Comparison of ENCODE assay signal across 32 cellular contexts in genomic region chr18:37188016-37188791, GRCh38.
A peak's percentile ranks its signal among the peaks of the same experiment; 100 is the strongest.
DNase-seq lines count a peak whose midpoint lies in the region; ATAC-seq, FAIRE-seq and TF ChIP-seq lines count a peak whose summit lies in the region.
"Had no signal": no experiment of that assay in that cellular context is flagged by ENCODE, and none has a peak within 500 bp of the region (broad histone marks: within the 10 kb centered on the region; RNA-seq: fewer than 3 reads in every experiment).

No MANE protein-coding gene starts in this region.

- H3K27ac Mint-ChIP-seq in astrocyte (ENCODE audit: unreplicated experiment), result no peak overlapping the region
- H3K27ac Mint-ChIP-seq in stimulated activated effector memory CD8-positive, alpha-beta T cell treated with anti-CD3 and anti-CD28 coated beads, Interleukin-12 subunit alpha, Interleukin-12 subunit beta, amount 100 ng/mL, for 72 hours, result no peak overlapping the region
- H3K27ac Mint-ChIP-seq: activated CD4-positive, alpha-beta memory T cell treated with anti-CD3 and anti-CD28 coated beads for 36 hours; activated naive CD8-positive, alpha-beta T cell; B cell; CD8-positive, alpha-beta memory T cell; mesothelial cell of epicardium; natural killer cell treated with Interleukin-12 subunit alpha and Interleukin-12 subunit beta and Interleukin-15 and Interleukin-18, amount 100 ng/mL, for 72 hours; stimulated activated naive CD8-positive, alpha-beta T cell treated with anti-CD3 and anti-CD28 coated beads, Interleukin-15, Interleukin-2, amounts not matched to agents 100 ng/mL and 50 ng/mL, for 24 hours had no signal

- no peak overlapping the region for H3K4me2 ChIP-seq in astrocyte (ENCODE audit: low read length)

- no peak overlapping the region for H3K4me3 ChIP-seq in astrocyte (ENCODE audit: insufficient read depth, low read depth, low read length)
- H3K4me3 ChIP-seq: HAP-1, left lung, pancreas, tibial artery had no signal

- H3K79me2 ChIP-seq in astrocyte (ENCODE audit: insufficient read depth, low read length), result no peaks in the 10 kb centered on the region

- no peak overlapping the region for H3K9ac ChIP-seq in astrocyte (ENCODE audit: low read length)

- H3K4me1 Mint-ChIP-seq in astrocyte (ENCODE audit: low read depth, unreplicated experiment), result no peaks in the 10 kb centered on the region
- H3K4me1 Mint-ChIP-seq in stimulated activated effector memory CD8-positive, alpha-beta T cell treated with anti-CD3 and anti-CD28 coated beads, Interleukin-12 subunit alpha, Interleukin-12 subunit beta, amount 100 ng/mL, for 72 hours, result no peaks in the 10 kb centered on the region
- H3K4me1 Mint-ChIP-seq: B cell; CD8-positive, alpha-beta memory T cell had no signal

- H3K9me3 Mint-ChIP-seq in astrocyte (ENCODE audit: unreplicated experiment), result no peaks in the 10 kb centered on the region
- no peaks in the 10 kb centered on the region for H3K9me3 Mint-ChIP-seq in stimulated activated effector memory CD8-positive, alpha-beta T cell treated with anti-CD3 and anti-CD28 coated beads, Interleukin-12 subunit alpha, Interleukin-12 subunit beta, amount 100 ng/mL, for 72 hours
- H3K9me3 Mint-ChIP-seq: activated CD4-positive, alpha-beta memory T cell treated with anti-CD3 and anti-CD28 coated beads for 36 hours; CD8-positive, alpha-beta memory T cell; stimulated activated naive CD8-positive, alpha-beta T cell treated with anti-CD3 and anti-CD28 coated beads, Interleukin-15, Interleukin-2, amounts not matched to agents 100 ng/mL and 50 ng/mL, for 24 hours had no signal

- peak; percentile 0 for DNase-seq in GM04504 (ENCODE audit: low read depth)
- peak; percentile 16 for DNase-seq in astrocyte (ENCODE audit: low read depth)
- DNase-seq in fibroblast of gingiva (ENCODE audit: low read depth), result peak; percentile 3
- no peak for DNase-seq in stimulated activated effector memory CD8-positive, alpha-beta T cell treated with anti-CD3 and anti-CD28 coated beads, Interleukin-12 subunit alpha, Interleukin-12 subunit beta, amount 100 ng/mL, for 72 hours (ENCODE audit: low spot score in 2 of 2)
- DNase-seq in NCI-H128 (lab: John Stamatoyannopoulos, UW; ENCODE audit: unreplicated experiment), result no peak
- DNase-seq in effector CD4-positive, alpha-beta T cell, result no peak
- DNase-seq: activated CD4-positive, alpha-beta memory T cell treated with anti-CD3 and anti-CD28 coated beads for 36 hours; activated CD8-positive, alpha-beta memory T cell treated with anti-CD3 and anti-CD28 coated beads, Interleukin-2, amount 50 U/mL, for 48 hours; aorta; CD8-positive, alpha-beta memory T cell; effector memory CD4-positive, alpha-beta T cell; GDM1; hypothalamus; left lung; NCI-H1048; NCI-H187 treated with DMSO at 0.1 percent for 48 hours; NCI-H2227 treated with DMSO at 0.1 percent for 48 hours; NCI-H82; OCI-M1; pancreas; right cardiac atrium; stimulated activated CD4-positive, alpha-beta T cell treated with anti-CD3 and anti-CD28 coated beads, Interleukin-15, amount 100 ng/mL, for 24 hours; T1000; tibial artery had no signal

- no peaks in the 10 kb centered on the region for H3K27me3 Mint-ChIP-seq in astrocyte (ENCODE audit: low read depth, unreplicated experiment)
- H3K27me3 Mint-ChIP-seq: activated CD4-positive, alpha-beta memory T cell treated with anti-CD3 and anti-CD28 coated beads for 36 hours; activated naive CD8-positive, alpha-beta T cell; B cell; natural killer cell treated with Interleukin-12 subunit alpha and Interleukin-12 subunit beta and Interleukin-15 and Interleukin-18, amount 100 ng/mL, for 72 hours; stimulated activated naive CD8-positive, alpha-beta T cell treated with anti-CD3 and anti-CD28 coated beads, Interleukin-15, Interleukin-2, amounts not matched to agents 100 ng/mL and 50 ng/mL, for 24 hours had no signal

- no peaks in the 10 kb centered on the region for H4K20me1 ChIP-seq in astrocyte (ENCODE audit: insufficient read depth, low read length)

- no peaks in the 10 kb centered on the region for H3K4me1 ChIP-seq in astrocyte (ENCODE audit: insufficient read depth, low read length)
- H3K4me1 ChIP-seq: HAP-1, left lung, pancreas, tibial artery had no signal

- H3K27ac ChIP-seq in astrocyte (ENCODE audit: low read depth, low read length), result no peak overlapping the region
- H3K27ac ChIP-seq: left lung, pancreas, tibial artery had no signal

- no peaks in the 10 kb centered on the region for H3K9me3 ChIP-seq in astrocyte (ENCODE audit: insufficient read depth, low read depth, low read length)
- H3K9me3 ChIP-seq: HAP-1, left lung, pancreas, tibial artery had no signal

- FAIRE-seq in astrocyte (lab: Jason Lieb, UNC), result no peak
- FAIRE-seq: pancreas had no signal

- no peak overlapping the region for H2AFZ ChIP-seq in astrocyte (ENCODE audit: low read depth, low read length)

- no peaks in the 10 kb centered on the region for H3K27me3 ChIP-seq in astrocyte (ENCODE audit: insufficient read depth, low read length)
- H3K27me3 ChIP-seq: left lung, pancreas, tibial artery had no signal

- H3K4me3 Mint-ChIP-seq in astrocyte (ENCODE audit: unreplicated experiment), result no peak overlapping the region
- no peak overlapping the region for H3K4me3 Mint-ChIP-seq in stimulated activated effector memory CD8-positive, alpha-beta T cell treated with anti-CD3 and anti-CD28 coated beads, Interleukin-12 subunit alpha, Interleukin-12 subunit beta, amount 100 ng/mL, for 72 hours
- H3K4me3 Mint-ChIP-seq: activated CD4-positive, alpha-beta memory T cell treated with anti-CD3 and anti-CD28 coated beads for 36 hours; activated naive CD8-positive, alpha-beta T cell; B cell; CD8-positive, alpha-beta memory T cell; mesothelial cell of epicardium; natural killer cell treated with Interleukin-12 subunit alpha and Interleukin-12 subunit beta and Interleukin-15 and Interleukin-18, amount 100 ng/mL, for 72 hours; stimulated activated naive CD8-positive, alpha-beta T cell treated with anti-CD3 and anti-CD28 coated beads, Interleukin-15, Interleukin-2, amounts not matched to agents 100 ng/mL and 50 ng/mL, for 24 hours had no signal

- H3K36me3 Mint-ChIP-seq in astrocyte (ENCODE audit: low read depth, unreplicated experiment), result no peaks in the 10 kb centered on the region
- H3K36me3 Mint-ChIP-seq in stimulated activated effector memory CD8-positive, alpha-beta T cell treated with anti-CD3 and anti-CD28 coated beads, Interleukin-12 subunit alpha, Interleukin-12 subunit beta, amount 100 ng/mL, for 72 hours, result no peaks in the 10 kb centered on the region
- H3K36me3 Mint-ChIP-seq: activated CD4-positive, alpha-beta memory T cell treated with anti-CD3 and anti-CD28 coated beads for 36 hours; mesothelial cell of epicardium; natural killer cell treated with Interleukin-12 subunit alpha and Interleukin-12 subunit beta and Interleukin-15 and Interleukin-18, amount 100 ng/mL, for 72 hours had no signal

- ATAC-seq in stimulated activated effector memory CD8-positive, alpha-beta T cell treated with anti-CD3 and anti-CD28 coated beads, Interleukin-12 subunit alpha, Interleukin-12 subunit beta, amount 100 ng/mL, for 72 hours, result peak; percentile 32
- ATAC-seq in GM19351 (IDR thresholded peaks at IDR 0.05; ENCODE audit: unreplicated experiment), result no peak
- ATAC-seq: activated CD4-positive, CD25-positive, alpha-beta regulatory T cell treated with anti-CD3 and anti-CD28 coated beads, Interleukin-2, amount 50 U/mL, for 24 hours; left lung; natural killer cell treated with Interleukin-12 subunit alpha and Interleukin-12 subunit beta and Interleukin-15 and Interleukin-18, amount 100 ng/mL, for 72 hours; pancreas; right cardiac atrium had no signal

- no peak for TF ChIP-seq CTCF in astrocyte (IDR thresholded peaks at IDR 0.05; ENCODE audit: insufficient read depth, low read depth, low read length)

- H3K36me3 ChIP-seq in astrocyte (ENCODE audit: insufficient read depth, low read length), result no peaks in the 10 kb centered on the region
- H3K36me3 ChIP-seq: HAP-1, left lung, pancreas, tibial artery had no signal

Comparison
In these comparisons a context has a peak if more than half of its experiments do, and no peak if none do; other contexts are left out.
1. DNase-seq: peak in GM04504 (single experiment), astrocyte (single experiment) and fibroblast of gingiva (single experiment); none in stimulated activated effector memory CD8-positive, alpha-beta T cell treated with anti-CD3 and anti-CD28 coated beads, Interleukin-12 subunit alpha, Interleukin-12 subunit beta, amount 100 ng/mL, for 72 hours (0 of 2), NCI-H128 (single experiment) and effector CD4-positive, alpha-beta T cell (single experiment).